ENCODE assay signal across 14 cellular contexts in genomic region chr1:176801553-176802020, GRCh38.
DNase-seq lines count a peak whose midpoint lies in the region; ATAC-seq lines count a peak whose summit lies in the region.
"Had no signal": no experiment of that assay in that cellular context is flagged by ENCODE, and none has a peak within 500 bp of the region (broad histone marks: within the 10 kb centered on the region; RNA-seq: fewer than 3 reads in every experiment).

No MANE protein-coding gene starts in this region.

- H3K27ac ChIP-seq in HUES48 (ENCODE audit: low read depth, low read length) = peak overlapping the region; percentile 51
- H3K27ac ChIP-seq in subcutaneous abdominal adipose tissue (ENCODE audit: low read depth, low read length) = peak overlapping the region; percentile 6
- H3K27ac ChIP-seq: foreskin keratinocyte had no signal

- no peaks in the 10 kb centered on the region for H3K9me3 ChIP-seq in HUES48 (ENCODE audit: control insufficient read depth, insufficient read depth, low read length)
- no peaks in the 10 kb centered on the region for H3K9me3 ChIP-seq in subcutaneous abdominal adipose tissue (ENCODE audit: control insufficient read depth in 5 of 5, low read length in 5 of 5)
- H3K9me3 ChIP-seq: Caco-2 had no signal

- no peak overlapping the region for H3K9ac ChIP-seq in HUES48 (ENCODE audit: low read depth, low read length)
- H3K9ac ChIP-seq in subcutaneous abdominal adipose tissue (ENCODE audit: low read length in 5 of 5) = no peak overlapping the region

- H3K27me3 ChIP-seq in HUES48 (ENCODE audit: control insufficient read depth, insufficient read depth, low read length) (no peaks in the 10 kb centered on the region), subcutaneous abdominal adipose tissue (ENCODE audit: control insufficient read depth in 5 of 5, insufficient read depth in 4 of 5, low read length in 5 of 5) (peaks cover 0 to 3% (median 0%) of the 10 kb centered on the region in 5 donors)
- H3K27me3 ChIP-seq: foreskin keratinocyte had no signal

- H3K36me3 ChIP-seq in HUES48 (ENCODE audit: control insufficient read depth, insufficient read depth, low read length) (no peaks in the 10 kb centered on the region), subcutaneous abdominal adipose tissue (ENCODE audit: control insufficient read depth in 5 of 5, insufficient read depth in 5 of 5, low read length in 5 of 5) (no peaks in the 10 kb centered on the region)

- H3K4me1 ChIP-seq in HUES48 (ENCODE audit: control insufficient read depth, insufficient read depth, low read length) (peaks cover 9% of the 10 kb centered on the region), subcutaneous abdominal adipose tissue (ENCODE audit: control insufficient read depth in 5 of 5, insufficient read depth in 5 of 5, low read length in 5 of 5) (peaks cover 0 to 10% (median 0%) of the 10 kb centered on the region in 5 donors)
- H3K4me1 ChIP-seq: Caco-2, foreskin keratinocyte had no signal

- no peak overlapping the region for H3K4me3 ChIP-seq in HUES48 (ENCODE audit: low read depth, low read length)
- no peak overlapping the region for H3K4me3 ChIP-seq in subcutaneous abdominal adipose tissue (ENCODE audit: low read depth in 1 of 5, low read length in 5 of 5)
- H3K4me3 ChIP-seq: coronary artery had no signal

- peak; percentile 76 for DNase-seq in cerebellum (ENCODE audit: low spot score)
- DNase-seq in medulla oblongata (ENCODE audit: extremely low spot score) = peak; percentile 8
- DNase-seq in dermis blood vessel endothelial cell = no peak
- no peak for DNase-seq in activated CD4-positive, alpha-beta T cell treated with anti-CD3 and anti-CD28 coated beads, Interleukin-2, amount 50 U/mL, for 4 hours
- DNase-seq in activated CD4-positive, CD25-positive, alpha-beta regulatory T cell (lab: John Stamatoyannopoulos, UW) = no peak
- DNase-seq: activated naive CD8-positive, alpha-beta T cell treated with anti-CD3 and anti-CD28 coated beads for 36 hours; Caco-2; foreskin keratinocyte; left colon; NCI-H2081 treated with DMSO at 0.1 percent for 48 hours had no signal

- ATAC-seq in HG03571 (IDR thresholded peaks at IDR 0.05; ENCODE audit: unreplicated experiment) = no peak
- ATAC-seq: foreskin keratinocyte, left colon had no signal

Comparison
In these comparisons a context has a peak if more than half of its experiments do, and no peak if none do; other contexts are left out.
1. DNase-seq: peak in cerebellum (single experiment) and medulla oblongata (single experiment); none in dermis blood vessel endothelial cell (single experiment), activated CD4-positive, alpha-beta T cell treated with anti-CD3 and anti-CD28 coated beads, Interleukin-2, amount 50 U/mL, for 4 hours (0 of 2) and activated CD4-positive, CD25-positive, alpha-beta regulatory T cell (0 of 4).